Comparison of ENCODE assay signal across 24 cellular contexts in genomic region chr9:92393686-92394085, GRCh38. TPM values are rescaled to one million over a fixed set of nuclear protein-coding genes. Genes with fewer than 3 reads are reported as not detected.
DNase-seq lines count a peak whose midpoint lies in the region; ATAC-seq and TF ChIP-seq lines count a peak whose summit lies in the region.
"Had no signal": no experiment of that assay in that cellular context is flagged by ENCODE, and none has a peak within 500 bp of the region (broad histone marks: within the 10 kb centered on the region; RNA-seq: fewer than 3 reads in every experiment).

No MANE protein-coding gene starts in this region.

- TF ChIP-seq POLR2A in esophagus muscularis mucosa (IDR thresholded peaks at IDR 0.05; ENCODE audit: low read depth) (no peak), prostate gland (IDR thresholded peaks at IDR 0.05) (no peak)

- H3K27ac ChIP-seq in esophagus muscularis mucosa (replicated peaks in 1 of 4) = peak overlapping the region; percentile 45 to 60 (median 54)
- peak overlapping the region; percentile 6 to 55 for H3K27ac ChIP-seq in prostate gland
- H3K27ac ChIP-seq: foreskin keratinocyte, spleen had no signal

- TF ChIP-seq EP300 in esophagus muscularis mucosa (IDR thresholded peaks at IDR 0.05) = no peak

- H3K27me3 ChIP-seq in esophagus muscularis mucosa (no peaks in the 10 kb centered on the region), prostate gland (replicated peaks; ENCODE audit: insufficient read depth) (no peaks in the 10 kb centered on the region)
- H3K27me3 ChIP-seq: adrenal gland, foreskin keratinocyte, spleen had no signal

- TF ChIP-seq CTCF in esophagus muscularis mucosa (IDR thresholded peaks at IDR 0.05) (no peak), prostate gland (IDR thresholded peaks at IDR 0.05) (no peak)

- intact Hi-C loops in esophagus muscularis mucosa (cut with DNase I) (no loop called here), prostate gland (cut with DNase I) (no loop called here)

- H3K4me3 ChIP-seq in esophagus muscularis mucosa (peak overlapping the region in 2 of 4 donors; percentile 17 to 18), prostate gland (no peak overlapping the region)
- H3K4me3 ChIP-seq: adrenal gland, spleen had no signal

- DNase-seq in AG08396 (ENCODE audit: low spot score) = peak; percentile 20
- peak; percentile 14 for DNase-seq in M059J (ENCODE audit: low read depth)
- DNase-seq in esophagus muscularis mucosa (ENCODE audit: extremely low spot score) = no peak
- no peak for DNase-seq in prostate gland (ENCODE audit: low spot score)
- DNase-seq in NCI-H69 (lab: John Stamatoyannopoulos, UW) = no peak
- DNase-seq: ACHN; activated CD4-positive, alpha-beta T cell treated with anti-CD3 and anti-CD28 coated beads, Interleukin-2, amount 10 ng/mL, durations not matched to agents 7 days and 5 days; activated gamma-delta T cell; CD4-positive, alpha-beta memory T cell; DMS53; effector memory CD4-positive, alpha-beta T cell; foreskin keratinocyte; hypothalamus; Karpas-422; NCI-H1105 treated with DMSO at 0.1 percent for 48 hours; NCI-H524 treated with DMSO at 0.1 percent for 48 hours; posterior cingulate gyrus; spleen had no signal

- H3K4me1 ChIP-seq in esophagus muscularis mucosa = peaks cover 0 to 22% (median 11%) of the 10 kb centered on the region in 4 donors
- H3K4me1 ChIP-seq in prostate gland (replicated peaks) = no peaks in the 10 kb centered on the region
- H3K4me1 ChIP-seq: foreskin keratinocyte, spleen had no signal

- H3K36me3 ChIP-seq in esophagus muscularis mucosa (peaks cover 0 to under 1% (median 0%) of the 10 kb centered on the region in 4 donors), prostate gland (no peaks in the 10 kb centered on the region)
- H3K36me3 ChIP-seq: adrenal gland, spleen had no signal

- H3K9me3 ChIP-seq in esophagus muscularis mucosa (no peaks in the 10 kb centered on the region), prostate gland (no peaks in the 10 kb centered on the region)
- H3K9me3 ChIP-seq: adrenal gland, spleen had no signal

- ATAC-seq in HG03442 (IDR thresholded peaks at IDR 0.05; ENCODE audit: unreplicated experiment) (no peak), GM18870 (IDR thresholded peaks at IDR 0.05; ENCODE audit: unreplicated experiment) (no peak), GM18861 (IDR thresholded peaks at IDR 0.05; ENCODE audit: unreplicated experiment) (no peak)
- ATAC-seq: foreskin keratinocyte had no signal

- 31% methylated on average over 1 of the region's 1 CpG for WGBS in esophagus muscularis mucosa
- whole genome bisulfite sequencing in prostate gland = 14% methylated on average over 1 of the region's 1 CpG

RNA-seq across cellular contexts. Expression of gene OGN, which starts 10.7 kb away (rescaled TPM):
- not detected in 2 replicates for total RNA-seq in M059J (2014; rRNA removed; shearing (Covaris generic))
- 10 to 100 TPM; 16.5 to 42.1 (median 20.0) TPM for total RNA-seq in esophagus muscularis mucosa
- 10 to 100 TPM in 1 of 2 donors, 1 to 10 TPM in 1; 6.9 to 24.4 TPM for total RNA-seq in prostate gland
- total RNA-seq: CD4-positive, alpha-beta memory T cell; foreskin keratinocyte; HT-29; kidney epithelial cell had no signal

RNA-seq across cellular contexts. Expression of gene OMD, which starts 30.6 kb away (rescaled TPM):
- total RNA-seq in M059J (2014; rRNA removed; shearing (Covaris generic)) = not detected in 2 replicates
- total RNA-seq in esophagus muscularis mucosa (10 to 100 TPM; 18.9 to 26.2 (median 21.4) TPM), prostate gland (1 to 10 TPM; 3.6 to 6.5 TPM)
- total RNA-seq: activated CD4-positive, alpha-beta T cell treated with anti-CD3 and anti-CD28 coated beads, Interleukin-2, amount 10 ng/mL, durations not matched to agents 7 days and 5 days; CD4-positive, alpha-beta memory T cell; foreskin keratinocyte; HT-29; kidney epithelial cell had no signal

Comparison
In these comparisons a context has a peak if more than half of its experiments do, and no peak if none do; other contexts are left out.
1. DNase-seq: peak in AG08396 (single experiment) and M059J (single experiment); none in esophagus muscularis mucosa (single experiment), prostate gland (single experiment) and NCI-H69 (single experiment).